Comparison of ENCODE assay signal across 7 cellular contexts in genomic region chr16:31177136-31177535, GRCh38. TPM values are rescaled to one million over a fixed set of nuclear protein-coding genes. Genes with fewer than 3 reads are reported as not detected.
DNase-seq lines count a peak whose midpoint lies in the region; ATAC-seq and TF ChIP-seq lines count a peak whose summit lies in the region.
"Had no signal": no experiment of that assay in that cellular context is flagged by ENCODE, and none has a peak within 500 bp of the region (broad histone marks: within the 10 kb centered on the region; RNA-seq: fewer than 3 reads in every experiment).

No MANE protein-coding gene starts in this region.

- no peak overlapping the region for H3K4ac ChIP-seq in H9 (ENCODE audit: low read depth, low read length)

- no peak overlapping the region for H2BK5ac ChIP-seq in H9 (ENCODE audit: insufficient read length, low read length)

- no peaks in the 10 kb centered on the region for H3K9me3 ChIP-seq in SK-N-SH
- H3K9me3 ChIP-seq in H9 (ENCODE audit: control insufficient read depth, low read depth, low read length), result no peaks in the 10 kb centered on the region
- H3K9me3 ChIP-seq: psoas muscle had no signal

- peaks cover 8% of the 10 kb centered on the region for H3K27me3 Mint-ChIP-seq in activated naive CD4-positive, alpha-beta T cell treated with anti-CD3 and anti-CD28 coated beads, Interleukin-2, amount 10 ng/mL, durations not matched to agents 7 days and 5 days
- no peaks in the 10 kb centered on the region; the same call in none of the 2 replicates for H3K27me3 Mint-ChIP-seq in H9 (ENCODE audit: low read depth)

- H3K36me3 Mint-ChIP-seq in activated naive CD4-positive, alpha-beta T cell treated with anti-CD3 and anti-CD28 coated beads, Interleukin-2, amount 10 ng/mL, durations not matched to agents 7 days and 5 days, result peaks cover 18% of the 10 kb centered on the region
- peaks cover 12 to 14% (median 14%) of the 10 kb centered on the region in 3 experiments for H3K36me3 Mint-ChIP-seq in H9 (ENCODE audit: insufficient read depth in 1 of 3, low read depth in 3 of 3)

- H4K91ac ChIP-seq in H9 (ENCODE audit: insufficient read length, low read depth, low read length), result no peak overlapping the region

- peak overlapping the region; percentile 63 for H3K4me3 Mint-ChIP-seq in activated naive CD4-positive, alpha-beta T cell treated with anti-CD3 and anti-CD28 coated beads, Interleukin-2, amount 10 ng/mL, durations not matched to agents 7 days and 5 days
- H3K4me3 Mint-ChIP-seq in H9, result no peak overlapping the region

- no peak overlapping the region for H3K14ac ChIP-seq in H9 (ENCODE audit: insufficient read depth, low read length)

- no peaks in the 10 kb centered on the region for H3K9me3 Mint-ChIP-seq in activated naive CD4-positive, alpha-beta T cell treated with anti-CD3 and anti-CD28 coated beads, Interleukin-2, amount 10 ng/mL, durations not matched to agents 7 days and 5 days
- H3K9me3 Mint-ChIP-seq in H9, result peaks cover 3 to 11% of the 10 kb centered on the region in 2 experiments; a peak in 4 of 5 replicates

- H3K27me3 ChIP-seq in SK-N-SH (ENCODE audit: insufficient read depth), result no peaks in the 10 kb centered on the region
- no peaks in the 10 kb centered on the region for H3K27me3 ChIP-seq in H9 (ENCODE audit: insufficient read depth, low read length)

- DNase-seq in SK-N-SH (no peak), H9 (no peak)
- DNase-seq in activated naive CD4-positive, alpha-beta T cell treated with anti-CD3 and anti-CD28 coated beads, Interleukin-2, amount 10 ng/mL, durations not matched to agents 7 days and 5 days, result peak; percentile 74
- peak; percentile 29 to 74 (median 56) for DNase-seq in stimulated activated naive CD4-positive, alpha-beta T cell (lab: John Stamatoyannopoulos, UW)
- DNase-seq: psoas muscle had no signal

- TF ChIP-seq EP300 in SK-N-SH (IDR thresholded peaks at IDR 0.05; ENCODE audit: borderline replicate concordance in 1 of 2, low read depth in 1 of 2, low read length in 1 of 2), result no peak

- H2BK120ac ChIP-seq in H9 (ENCODE audit: low read depth, low read length, poor library complexity, severe bottlenecking), result no peak overlapping the region

- H2BK12ac ChIP-seq in H9 (ENCODE audit: insufficient read length, low read depth, low read length), result no peak overlapping the region

- peaks cover 9% of the 10 kb centered on the region for H3K23me2 ChIP-seq in H9 (ENCODE audit: insufficient read length, low read depth, low read length, poor library complexity, severe bottlenecking)

- no peak overlapping the region for H4K8ac ChIP-seq in H9 (replicated peaks; ENCODE audit: insufficient read length, low read depth, low read length)

- H3K18ac ChIP-seq in H9 (ENCODE audit: insufficient read length, low read depth, low read length), result no peak overlapping the region

- H3K9me2 ChIP-seq in SK-N-SH, result no peaks in the 10 kb centered on the region

- H3K4me2 ChIP-seq in SK-N-SH (no peak overlapping the region), H9 (ENCODE audit: insufficient read depth, insufficient read length, low read length) (no peak overlapping the region)

- no peak overlapping the region for H4K5ac ChIP-seq in H9 (ENCODE audit: insufficient read length, low read depth, low read length)

- H3K79me1 ChIP-seq in H9 (ENCODE audit: insufficient read depth, low read depth, low read length, poor library complexity, severe bottlenecking), result no peaks in the 10 kb centered on the region

- H3K4me3 ChIP-seq in SK-N-SH (ENCODE audit: low read depth in 2 of 2, low read length in 1 of 2), result no peak overlapping the region
- H3K4me3 ChIP-seq: psoas muscle had no signal

- H3K27ac ChIP-seq in SK-N-SH (ENCODE audit: low read depth in 2 of 2, low read length in 1 of 2) (no peak overlapping the region), H9 (ENCODE audit: insufficient read length, low read depth, low read length) (no peak overlapping the region)
- H3K27ac ChIP-seq: psoas muscle had no signal

- 94% methylated on average over 3 of the region's 3 CpGs for WGBS in SK-N-SH (ENCODE audit: low lambda C conversion rate)
- WGBS in H9 (ENCODE audit: extremely low coverage, insufficient read length, low lambda C conversion rate), result no CpG with 5 or more reads among the region's 3 CpGs

- H3K79me2 ChIP-seq in SK-N-SH (ENCODE audit: insufficient read depth), result peaks cover 29% of the 10 kb centered on the region
- H3K79me2 ChIP-seq in H9 (ENCODE audit: insufficient read depth, low read length), result peaks cover 16% of the 10 kb centered on the region

- TF ChIP-seq CTCF in SK-N-SH (IDR thresholded peaks at IDR 0.05) (no peak), H9 (conservative IDR thresholded peaks at IDR 0.05) (no peak)

- H3K23ac ChIP-seq in H9 (ENCODE audit: insufficient read length, low read depth, low read length), result no peak overlapping the region

- H3K9ac ChIP-seq in SK-N-SH (no peak overlapping the region), H9 (ENCODE audit: extremely low read depth, insufficient read length, low read length) (no peak overlapping the region)

- TF ChIP-seq RAD21 in SK-N-SH (IDR thresholded peaks at IDR 0.05; ENCODE audit: low read length), result no peak

- CTCF ChIA-PET in SK-N-SH (lab: Yijun Ruan, JAX), result interaction anchor here (1.4 to 2.1 kb wide), 2 partner anchors 17 to 236 kb away, joined by 3 to 7 read pairs; no protein-coding TSS in a partner anchor
- CTCF ChIA-PET in activated naive CD4-positive, alpha-beta T cell treated with anti-CD3 and anti-CD28 coated beads, Interleukin-2, amount 10 ng/mL, durations not matched to agents 7 days and 5 days (lab: Charles Lee), result interaction anchor here (0.5 to 4.2 kb wide), 4 partner anchors 17 to 34 kb away, joined by 4 to 23 read pairs (median 5); no protein-coding TSS in a partner anchor

- H4K20me1 ChIP-seq in SK-N-SH (ENCODE audit: insufficient read depth) (peaks cover 16% of the 10 kb centered on the region), H9 (ENCODE audit: control insufficient read depth, insufficient read depth, insufficient read length) (no peaks in the 10 kb centered on the region)

- H3T11ph ChIP-seq in H9 (ENCODE audit: low read length), result no peak overlapping the region

- H2AK5ac ChIP-seq in H9 (ENCODE audit: insufficient read length, low read length), result no peak overlapping the region

- no peak overlapping the region for H2BK15ac ChIP-seq in H9 (ENCODE audit: low read depth, low read length)

- no peak overlapping the region for H3K56ac ChIP-seq in H9 (ENCODE audit: insufficient read length, low read depth, low read length)

- peaks cover 6% of the 10 kb centered on the region for H3F3A ChIP-seq in SK-N-SH (replicated peaks; ENCODE audit: insufficient read depth)

- no peak overlapping the region for H2BK20ac ChIP-seq in H9 (ENCODE audit: low read depth, low read length, poor library complexity, severe bottlenecking)

- ATAC-seq in SK-N-SH treated with all-trans-retinoic acid at 6 μM for 48 hours (no peak), GM18498 (IDR thresholded peaks at IDR 0.05; ENCODE audit: unreplicated experiment) (no peak)
- ATAC-seq: psoas muscle had no signal

- H3K4me1 ChIP-seq in SK-N-SH (ENCODE audit: control insufficient read depth in 1 of 2, insufficient read depth in 2 of 2, low read depth in 1 of 2, low read length in 1 of 2) (peaks cover 0 to 2% of the 10 kb centered on the region in 2 experiments; a peak in 1 of 4 replicates), H9 (ENCODE audit: insufficient read depth, low read length) (no peaks in the 10 kb centered on the region; the same call in 1 of the 2 replicates)

- no peak overlapping the region for H2AFZ ChIP-seq in SK-N-SH (ENCODE audit: low read depth)
- no peak overlapping the region for H2AFZ ChIP-seq in H9 (ENCODE audit: low read length)

- peak overlapping the region; percentile 100 for H3K27ac Mint-ChIP-seq in activated naive CD4-positive, alpha-beta T cell treated with anti-CD3 and anti-CD28 coated beads, Interleukin-2, amount 10 ng/mL, durations not matched to agents 7 days and 5 days
- peak overlapping the region in 1 of 3 experiments; percentile 40; a peak in 1 of 7 replicates for H3K27ac Mint-ChIP-seq in H9

- H3K4me1 Mint-ChIP-seq in activated naive CD4-positive, alpha-beta T cell treated with anti-CD3 and anti-CD28 coated beads, Interleukin-2, amount 10 ng/mL, durations not matched to agents 7 days and 5 days, result peaks cover 34% of the 10 kb centered on the region
- peaks cover 25 to 28% of the 10 kb centered on the region in 2 experiments for H3K4me1 Mint-ChIP-seq in H9

- POLR2A ChIA-PET in SK-N-SH (lab: Yijun Ruan, JAX), result no interaction called here

- H3K36me3 ChIP-seq in SK-N-SH (replicated peaks in 1 of 2; ENCODE audit: control insufficient read depth in 1 of 2, insufficient read depth in 2 of 2, low read length in 1 of 2), result peaks cover 0 to 14% of the 10 kb centered on the region in 2 experiments

TF ChIP-seq in SK-N-SH, 30 proteins besides CTCF, POLR2A, EP300 and RAD21 (continues in another document):
- TF ChIP-seq MAX (IDR thresholded peaks at IDR 0.05; ENCODE audit: low read depth), result no peak

TF ChIP-seq in SK-N-SH treated with all-trans-retinoic acid at 6 μM for 48 hours, 23 proteins besides CTCF, POLR2A, EP300 and RAD21 (continues in another document):
- no peak for TF ChIP-seq BACH2 (CRISPR knock-in tag; IDR thresholded peaks at IDR 0.05; ENCODE audit: borderline replicate concordance)
- no peak for TF ChIP-seq SNAI2 (CRISPR knock-in tag; IDR thresholded peaks at IDR 0.05)
- no peak for TF ChIP-seq GLIS3 (CRISPR knock-in tag; IDR thresholded peaks at IDR 0.05)
- TF ChIP-seq ESRRG (CRISPR knock-in tag; IDR thresholded peaks at IDR 0.05), result no peak

RNA-seq across cellular contexts. Expression of gene FUS, which starts 2.8 kb away (rescaled TPM):
- polyA plus RNA-seq in SK-N-SH (2012; rRNA removed), result 298 and 429 TPM in 2 replicates
- polyA plus RNA-seq in SK-N-SH (2012; cell fraction: cytosol; rRNA removed), result 348 and 487 TPM in 2 replicates
- 643 and 809 TPM in 2 replicates for polyA plus RNA-seq in SK-N-SH (2012; cell fraction: nucleus; rRNA removed)
- 953 and 1,034 TPM in 2 replicates for total RNA-seq in H9 (2021)

RNA-seq across cellular contexts. Expression of gene PYCARD, which starts 25.4 kb away (rescaled TPM):
- polyA plus RNA-seq in SK-N-SH (2012; rRNA removed), result 0.28 and 0.42 TPM in 2 replicates
- polyA plus RNA-seq in SK-N-SH (2012; cell fraction: cytosol; rRNA removed), result 0.35 and 0.50 TPM in 2 replicates
- 0.10 and 0.75 TPM in 2 replicates for polyA plus RNA-seq in SK-N-SH (2012; cell fraction: nucleus; rRNA removed)
- 37.5 and 38.5 TPM in 2 replicates for total RNA-seq in H9 (2021)

RNA-seq across cellular contexts. Expression of gene PRSS36, which starts 27.3 kb away (rescaled TPM):
- 0.36 and 0.49 TPM in 2 replicates for polyA plus RNA-seq in SK-N-SH (2012; rRNA removed)
- 0.10 and 0.12 TPM in 2 replicates for polyA plus RNA-seq in SK-N-SH (2012; cell fraction: cytosol; rRNA removed)
- 0.79 and 1.6 TPM in 2 replicates for polyA plus RNA-seq in SK-N-SH (2012; cell fraction: nucleus; rRNA removed)
- total RNA-seq in H9 (2021), result 0.66 and 0.72 TPM in 2 replicates

RNA-seq across cellular contexts. Expression of gene TRIM72, which starts 36.8 kb away (rescaled TPM):
- under 0.01 TPM in 1 of 2 replicates, not detected in the other for polyA plus RNA-seq in SK-N-SH (2012; rRNA removed)
- polyA plus RNA-seq in SK-N-SH (2012; cell fraction: cytosol; rRNA removed), result not detected in 2 replicates
- polyA plus RNA-seq in SK-N-SH (2012; cell fraction: nucleus; rRNA removed), result 0.01 and 0.02 TPM in 2 replicates
- 1.2 and 1.3 TPM in 2 replicates for total RNA-seq in H9 (2021)

RNA-seq across cellular contexts. Expression of gene PYDC1, which starts 39.8 kb away (rescaled TPM):
- not detected in 2 replicates for polyA plus RNA-seq in SK-N-SH (2012; rRNA removed)
- polyA plus RNA-seq in SK-N-SH (2012; cell fraction: cytosol; rRNA removed), result not detected in 2 replicates
- not detected in 2 replicates for polyA plus RNA-seq in SK-N-SH (2012; cell fraction: nucleus; rRNA removed)
- total RNA-seq in H9 (2021), result 0.70 and 2.1 TPM in 2 replicates
- total RNA-seq: psoas muscle had no signal
- polyA plus RNA-seq: psoas muscle had no signal

Comparison
In these comparisons a context has a peak if more than half of its experiments do, and no peak if none do; other contexts are left out.
1. DNase-seq: peak in activated naive CD4-positive, alpha-beta T cell treated with anti-CD3 and anti-CD28 coated beads, Interleukin-2, amount 10 ng/mL, durations not matched to agents 7 days and 5 days (single experiment) and stimulated activated naive CD4-positive, alpha-beta T cell (6 of 6); none in SK-N-SH (single experiment) and H9 (single experiment).